27 cellular contexts compared by ENCODE assay signal in the genomic region with DNA sequence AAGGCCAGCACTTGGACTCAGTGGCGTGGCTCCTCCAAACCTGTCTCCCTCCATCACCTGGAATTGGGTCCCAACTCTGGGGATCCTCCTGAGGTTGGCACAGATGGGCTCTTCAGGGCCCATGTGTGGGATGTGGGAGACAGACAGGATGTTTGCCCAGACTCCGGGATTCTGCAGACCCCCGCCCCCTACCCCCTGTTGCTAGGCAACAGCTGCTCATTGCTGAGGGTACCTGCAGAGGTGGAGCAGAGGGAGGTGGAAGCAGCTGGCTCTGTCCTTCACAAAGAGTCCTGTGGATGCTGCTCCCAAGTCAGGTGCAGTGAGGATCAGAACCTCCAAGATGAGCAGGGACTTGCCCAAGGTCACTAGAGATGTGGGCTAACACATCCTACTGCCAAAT. TPM values are rescaled to one million over a fixed set of nuclear protein-coding genes. Genes with fewer than 3 reads are reported as not detected.
"Had no signal": no experiment of that assay in that cellular context is flagged by ENCODE, and none has a peak within 500 bp of the region (broad histone marks: within the 10 kb centered on the region; RNA-seq: fewer than 3 reads in every experiment).

No MANE protein-coding gene starts in this region.

- H3K4me3 ChIP-seq: left lung, lower lobe of right lung, pancreas, prostate gland, sigmoid colon, spleen, suprapubic skin, tibial nerve, uterus had no signal

- H3K27ac ChIP-seq: left lung, lower lobe of right lung, pancreas, prostate gland, sigmoid colon, spleen, suprapubic skin, tibial nerve, uterus had no signal

- H3K27me3 ChIP-seq: pancreas, sigmoid colon, tibial nerve, uterus had no signal

- ATAC-seq: left colon; left lung; lower lobe of right lung; naive thymus-derived CD4-positive, alpha-beta T cell; natural killer cell treated with Interleukin-12 subunit alpha and Interleukin-12 subunit beta and Interleukin-15 and Interleukin-18, amount 100 ng/mL, for 72 hours; pancreas; right cardiac atrium; stimulated activated effector memory CD8-positive, alpha-beta T cell treated with anti-CD3 and anti-CD28 coated beads, Interleukin-12 subunit alpha, Interleukin-12 subunit beta, amount 100 ng/mL, for 72 hours had no signal

- DNase-seq: hypothalamus; immature natural killer cell; kidney; left colon; left lung; lower lobe of right lung; mesendoderm; naive thymus-derived CD4-positive, alpha-beta T cell; nucleus accumbens; posterior cingulate gyrus; retina; sigmoid colon; small intestine; spleen; stimulated activated CD4-positive, alpha-beta T cell treated with anti-CD3 and anti-CD28 coated beads, Interleukin-4, amount 100 ng/mL, for 24 hours; stimulated activated naive CD4-positive, alpha-beta T cell; uterus had no signal

- H3K36me3 ChIP-seq: left lung, lower lobe of right lung, pancreas, prostate gland, sigmoid colon, spleen, suprapubic skin, tibial nerve, uterus had no signal

RNA-seq across cellular contexts. Expression of gene SLC6A1, which starts 40.0 kb away (rescaled TPM):
- total RNA-seq: mesothelial cell of epicardium; myocyte; naive thymus-derived CD4-positive, alpha-beta T cell; natural killer cell treated with Interleukin-12 subunit alpha and Interleukin-12 subunit beta and Interleukin-15 and Interleukin-18, amount 100 ng/mL, for 72 hours; osteoblast had no signal
